In the genomic region with DNA sequence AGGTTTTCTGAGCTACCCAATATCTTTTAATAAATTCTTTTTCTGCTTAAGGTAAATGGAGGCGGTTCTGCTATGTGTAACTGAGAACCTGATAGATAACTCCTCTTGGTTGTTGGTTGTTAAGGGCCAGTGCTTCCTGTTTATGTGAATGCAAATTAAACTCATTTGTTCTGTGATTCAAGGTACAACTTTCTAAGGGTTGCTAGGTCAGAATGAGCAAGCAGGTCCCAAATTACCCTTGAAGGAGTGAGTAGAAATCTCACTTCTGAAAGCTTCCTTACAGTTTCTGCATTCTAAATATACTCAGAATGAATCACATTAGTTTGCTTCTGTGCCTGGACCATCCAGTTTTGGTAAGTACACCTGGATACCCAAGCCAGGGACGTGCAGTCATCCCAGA, we compare ENCODE assay signal across 23 cellular contexts. TPM values are rescaled to one million over a fixed set of nuclear protein-coding genes. Genes with fewer than 3 reads are reported as not detected.
DNase-seq lines count a peak whose midpoint lies in the region; ATAC-seq, FAIRE-seq and TF ChIP-seq lines count a peak whose summit lies in the region.
"Had no signal": no experiment of that assay in that cellular context is flagged by ENCODE, and none has a peak within 500 bp of the region (broad histone marks: within the 10 kb centered on the region; RNA-seq: fewer than 3 reads in every experiment).

No MANE protein-coding gene starts in this region.

- H3K4me3 Mint-ChIP-seq in progenitor cell of endocrine pancreas (ENCODE audit: low read depth) (no peak overlapping the region), immature natural killer cell (no peak overlapping the region)

- DNase-seq in EL (no peak), progenitor cell of endocrine pancreas (ENCODE audit: low spot score, unreplicated experiment) (no peak), D721Med (ENCODE audit: insufficient read length, low spot score) (no peak), immature natural killer cell (no peak)
- DNase-seq: caudate nucleus; dorsolateral prefrontal cortex; foreskin fibroblast; Karpas-422; NCI-H1092; NCI-H2081; occipital lobe; stimulated activated CD4-positive, alpha-beta T cell treated with anti-CD3 and anti-CD28 coated beads, Interleukin-12 subunit alpha, Interleukin-12 subunit beta, amount 100 ng/mL, for 4 hours; substantia nigra; SW 1271 had no signal

- H3K27ac Mint-ChIP-seq in progenitor cell of endocrine pancreas = no peak overlapping the region
- no peak overlapping the region for H3K27ac Mint-ChIP-seq in immature natural killer cell

- FAIRE-seq in D721Med (lab: Jason Lieb, UNC) = no peak
- FAIRE-seq: A549, HTR-8/SVneo, islet of Langerhans had no signal

- H3K36me3 Mint-ChIP-seq in progenitor cell of endocrine pancreas (ENCODE audit: insufficient read depth) (no peaks in the 10 kb centered on the region), immature natural killer cell (no peaks in the 10 kb centered on the region)

- TF ChIP-seq CTCF in progenitor cell of endocrine pancreas (IDR thresholded peaks at IDR 0.05; ENCODE audit: unreplicated experiment) = no peak
- no peak for TF ChIP-seq CTCF in D721Med (IDR thresholded peaks at IDR 0.05; ENCODE audit: insufficient read depth, missing control alignments)

- H3K27me3 Mint-ChIP-seq in progenitor cell of endocrine pancreas (peaks cover 42% of the 10 kb centered on the region), immature natural killer cell (ENCODE audit: low read depth in 3 of 3) (peaks cover 3 to 5% (median 4%) of the 10 kb centered on the region in 3 donors)

- H3K9me3 Mint-ChIP-seq in progenitor cell of endocrine pancreas (ENCODE audit: low read depth) (no peaks in the 10 kb centered on the region), immature natural killer cell (peaks cover 0 to 5% (median 0%) of the 10 kb centered on the region in 6 donors)

- H3K4me1 Mint-ChIP-seq in progenitor cell of endocrine pancreas (ENCODE audit: low read depth) (peaks cover 7% of the 10 kb centered on the region), immature natural killer cell (no peaks in the 10 kb centered on the region)

- ATAC-seq in GM18517 (IDR thresholded peaks at IDR 0.05; ENCODE audit: unreplicated experiment) = peak; percentile 66
- ATAC-seq in GM19463 (IDR thresholded peaks at IDR 0.05; ENCODE audit: unreplicated experiment) = peak; percentile 49
- ATAC-seq in HG02759 (IDR thresholded peaks at IDR 0.05; ENCODE audit: unreplicated experiment) = peak; percentile 63
- ATAC-seq in HG03354 (IDR thresholded peaks at IDR 0.05; ENCODE audit: poor library complexity, severe bottlenecking, unreplicated experiment) = peak; percentile 77
- ATAC-seq: A549 had no signal

RNA-seq across cellular contexts. Expression of a gene that starts 15.5 kb away (rescaled TPM):
- total RNA-seq in progenitor cell of endocrine pancreas = 3.1 TPM in 2 replicates
- polyA plus RNA-seq in immature natural killer cell = not detected
- total RNA-seq: G401, hepatocyte had no signal
